Comparison of ENCODE assay signal across 21 cellular contexts in genomic region chr5:59837071-59837470, GRCh38.
"Had no signal": no experiment of that assay in that cellular context is flagged by ENCODE, and none has a peak within 500 bp of the region (broad histone marks: within the 10 kb centered on the region; RNA-seq: fewer than 3 reads in every experiment).

No MANE protein-coding gene starts in this region.

- H3K36me3 Mint-ChIP-seq: memory B cell; natural killer cell; stimulated activated effector memory CD8-positive, alpha-beta T cell treated with anti-CD3 and anti-CD28 coated beads, Interleukin-12 subunit alpha, Interleukin-12 subunit beta, amount 100 ng/mL, for 72 hours had no signal

- FAIRE-seq: kidney had no signal

- H3K27ac Mint-ChIP-seq: memory B cell; natural killer cell; stimulated activated effector memory CD8-positive, alpha-beta T cell treated with anti-CD3 and anti-CD28 coated beads, Interleukin-12 subunit alpha, Interleukin-12 subunit beta, amount 100 ng/mL, for 72 hours had no signal

- H3K4me1 Mint-ChIP-seq: memory B cell; natural killer cell; stimulated activated effector memory CD8-positive, alpha-beta T cell treated with anti-CD3 and anti-CD28 coated beads, Interleukin-12 subunit alpha, Interleukin-12 subunit beta, amount 100 ng/mL, for 72 hours had no signal

- H3K4me3 Mint-ChIP-seq: memory B cell; natural killer cell; stimulated activated effector memory CD8-positive, alpha-beta T cell treated with anti-CD3 and anti-CD28 coated beads, Interleukin-12 subunit alpha, Interleukin-12 subunit beta, amount 100 ng/mL, for 72 hours had no signal

- H3K9me3 Mint-ChIP-seq: memory B cell had no signal

- DNase-seq: dorsolateral prefrontal cortex; effector CD4-positive, alpha-beta T cell; foreskin fibroblast; gastrocnemius medialis; head of caudate nucleus; kidney; natural killer cell; occipital lobe; ovary; posterior cingulate gyrus; psoas muscle; right cardiac atrium; sigmoid colon; stimulated activated CD4-positive, alpha-beta T cell treated with anti-CD3 and anti-CD28 coated beads, Interleukin-2, amount 100 ng/mL, for 24 hours; stimulated activated CD4-positive, alpha-beta T cell treated with anti-CD3 and anti-CD28 coated beads, Interleukin-4, amount 100 ng/mL, for 24 hours; stimulated activated naive CD4-positive, alpha-beta T cell treated with Interleukin-2 at 50 U/mL for 16 hours; stomach; thyroid gland; trophoblast cell had no signal
